19 cellular contexts compared by ENCODE assay signal in genomic region chr10:58451490-58451889, GRCh38.
DNase-seq lines count a peak whose midpoint lies in the region; ATAC-seq and TF ChIP-seq lines count a peak whose summit lies in the region.
"Had no signal": no experiment of that assay in that cellular context is flagged by ENCODE, and none has a peak within 500 bp of the region (broad histone marks: within the 10 kb centered on the region; RNA-seq: fewer than 3 reads in every experiment).

No MANE protein-coding gene starts in this region.

- H2AFZ ChIP-seq in smooth muscle cell (ENCODE audit: low read depth): peak overlapping the region; percentile 46

- no peaks in the 10 kb centered on the region for H3K4me1 ChIP-seq in endocrine pancreas (ENCODE audit: control insufficient read depth, insufficient read depth, low read length)
- no peaks in the 10 kb centered on the region for H3K4me1 ChIP-seq in smooth muscle cell (ENCODE audit: low read depth)
- H3K4me1 ChIP-seq: thyroid gland had no signal

- no peaks in the 10 kb centered on the region for H4K20me1 ChIP-seq in smooth muscle cell (ENCODE audit: low read depth)

- H3K9me3 ChIP-seq in endocrine pancreas (ENCODE audit: control insufficient read depth, low read length) (no peaks in the 10 kb centered on the region), smooth muscle cell (replicated peaks; ENCODE audit: low read depth) (no peaks in the 10 kb centered on the region)
- H3K9me3 ChIP-seq: thyroid gland had no signal

- DNase-seq in NCI-H524 treated with DMSO at 0.1 percent for 48 hours (lab: John Stamatoyannopoulos, UW): peak; percentile 45
- DNase-seq in left lobe of liver (ENCODE audit: low spot score): no peak
- no peak for DNase-seq in smooth muscle cell (lab: John Stamatoyannopoulos, UW; ENCODE audit: unreplicated experiment)
- no peak for DNase-seq in GM19238 (ENCODE audit: insufficient read length, low spot score)
- DNase-seq in Ammon's horn (ENCODE audit: low spot score): no peak
- DNase-seq: activated CD4-positive, alpha-beta T cell treated with anti-CD3 and anti-CD28 coated beads, Interleukin-2, amount 10 ng/mL, durations not matched to agents 7 days and 5 days; activated naive CD4-positive, alpha-beta T cell treated with anti-CD3 and anti-CD28 coated beads for 36 hours; CD8-positive, alpha-beta T cell; central memory CD4-positive, alpha-beta T cell; DMS 273 treated with DMSO at 0.1 percent for 48 hours; GOT3; heart right ventricle; NCI-H1417; NCI-H510A treated with DMSO at 0.1 percent for 48 hours; stimulated activated naive CD8-positive, alpha-beta T cell treated with anti-CD3 and anti-CD28 coated beads, Interleukin-15, amount 100 ng/mL, for 72 hours; thyroid gland had no signal

- no peak overlapping the region for H3K27ac ChIP-seq in smooth muscle cell (ENCODE audit: low read depth)
- H3K27ac ChIP-seq: SK-N-MC, thyroid gland had no signal

- H3K4me2 ChIP-seq in smooth muscle cell: no peak overlapping the region

- no peaks in the 10 kb centered on the region for H3K36me3 ChIP-seq in endocrine pancreas (ENCODE audit: control insufficient read depth, insufficient read depth, low read length)
- H3K36me3 ChIP-seq in smooth muscle cell (ENCODE audit: low read depth): no peaks in the 10 kb centered on the region
- H3K36me3 ChIP-seq: heart right ventricle, thyroid gland had no signal

- H3K27me3 ChIP-seq in endocrine pancreas (ENCODE audit: control insufficient read depth, insufficient read depth, low read length): no peaks in the 10 kb centered on the region
- H3K27me3 ChIP-seq in smooth muscle cell (ENCODE audit: low read depth): no peaks in the 10 kb centered on the region
- H3K27me3 ChIP-seq: heart right ventricle, thyroid gland had no signal

- H3K9ac ChIP-seq in endocrine pancreas (ENCODE audit: control insufficient read depth, insufficient read depth, low read length) (no peak overlapping the region), smooth muscle cell (ENCODE audit: low read depth) (no peak overlapping the region)

- H3K4me3 ChIP-seq in endocrine pancreas (ENCODE audit: control insufficient read depth, insufficient read depth, low read length) (peak overlapping the region; percentile 55), smooth muscle cell (no peak overlapping the region)
- H3K4me3 ChIP-seq: heart right ventricle, SK-N-MC, thyroid gland had no signal

- WGBS in smooth muscle cell (ENCODE audit: low lambda C conversion rate): 69% methylated on average over 2 of the region's 2 CpGs

- ATAC-seq in left lobe of liver (peak; percentile 93), GM19395 (IDR thresholded peaks at IDR 0.05; ENCODE audit: unreplicated experiment) (no peak)
- ATAC-seq: CD8-positive, alpha-beta T cell; stimulated activated naive CD8-positive, alpha-beta T cell treated with anti-CD3 and anti-CD28 coated beads, Interleukin-15, amount 100 ng/mL, for 72 hours had no signal

- TF ChIP-seq CTCF in smooth muscle cell (IDR thresholded peaks at IDR 0.05; ENCODE audit: borderline replicate concordance, insufficient read depth, poor library complexity, severe bottlenecking): no peak

- H3F3A ChIP-seq in smooth muscle cell (ENCODE audit: low read depth): no peaks in the 10 kb centered on the region

- H3K79me2 ChIP-seq in smooth muscle cell (ENCODE audit: low read depth): no peaks in the 10 kb centered on the region
